ENCODE assay signal across 25 cellular contexts in the genomic region with DNA sequence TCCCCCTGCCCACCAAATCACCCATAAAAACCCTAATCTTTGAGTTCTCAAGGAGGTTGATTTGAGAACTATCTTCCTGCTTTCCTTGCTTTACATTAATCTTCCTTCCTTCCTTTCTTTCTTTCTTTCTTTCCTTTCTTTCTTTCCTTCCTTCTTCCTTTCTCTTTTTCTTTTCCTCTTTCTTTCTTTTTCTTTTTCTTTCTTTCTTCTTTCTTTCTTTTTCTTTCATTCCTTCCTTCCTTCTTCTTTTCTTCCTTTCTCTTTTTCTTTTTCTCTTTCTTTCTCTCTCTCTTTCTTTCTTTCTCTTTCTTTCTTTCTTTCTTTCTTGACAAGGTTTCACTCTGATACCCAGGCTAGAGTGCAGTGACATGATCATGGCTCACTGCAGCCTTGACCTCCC.
"Had no signal": no experiment of that assay in that cellular context is flagged by ENCODE, and none has a peak within 500 bp of the region (broad histone marks: within the 10 kb centered on the region; RNA-seq: fewer than 3 reads in every experiment).

No MANE protein-coding gene starts in this region.

- ATAC-seq: activated CD4-positive, CD25-positive, alpha-beta regulatory T cell treated with anti-CD3 and anti-CD28 coated beads, Interleukin-2, amount 50 U/mL, for 24 hours; activated naive CD4-positive, alpha-beta T cell treated with anti-CD3 and anti-CD28 coated beads, Interleukin-2, amount 50 U/mL, for 72 hours; activated T-cell treated with anti-CD3 and anti-CD28 coated beads, Interleukin-2, amount 50 U/mL, for 4 hours; activated T-helper 17 cell treated with anti-CD3 and anti-CD28 coated beads, Interleukin-2, amount 50 U/mL, for 72 hours; gastroesophageal sphincter; heart right ventricle had no signal

- H3K4me1 Mint-ChIP-seq: activated T-helper 17 cell treated with anti-CD3 and anti-CD28 coated beads, Interleukin-2, amount 50 U/mL, for 72 hours had no signal

- H3K4me2 ChIP-seq: hepatocyte had no signal

- DNase-seq: activated CD4-positive, alpha-beta T cell treated with anti-CD3 and anti-CD28 coated beads for 48 hours; activated CD4-positive, alpha-beta T cell treated with anti-CD3 and anti-CD28 coated beads, Interleukin-2, amount 50 U/mL, for 1 hour; activated CD4-positive, alpha-beta T cell treated with anti-CD3 and anti-CD28 coated beads, Interleukin-2, amount 50 U/mL, for 48 hours; activated CD8-positive, alpha-beta memory T cell treated with anti-CD3 and anti-CD28 coated beads for 24 hours; activated effector memory CD4-positive, alpha-beta T cell treated with Interleukin-2 at 50 U/mL for 16 hours; activated gamma-delta T cell treated with Interleukin-2 at 50 U/mL for 16 hours; activated naive CD4-positive, alpha-beta T cell treated with anti-CD3 and anti-CD28 coated beads for 36 hours; activated naive CD8-positive, alpha-beta T cell treated with anti-CD3 and anti-CD28 coated beads, Interleukin-2, amount 10 ng/mL, durations not matched to agents 7 days and 5 days; activated T-cell treated with anti-CD3 and anti-CD28 coated beads, Interleukin-2, amount 50 U/mL, for 4 hours; amniotic stem cell; anterior cingulate cortex; brain microvascular endothelial cell; cerebellar nuclear complex; colonic mucosa; effector CD8-positive, alpha-beta T cell; esophagus squamous epithelium; foreskin melanocyte; heart right ventricle; T-helper 2 cell had no signal

- H3K27ac Mint-ChIP-seq: activated naive CD4-positive, alpha-beta T cell treated with anti-CD3 and anti-CD28 coated beads for 36 hours; activated naive CD4-positive, alpha-beta T cell treated with anti-CD3 and anti-CD28 coated beads, Interleukin-2, amount 50 U/mL, for 72 hours; activated naive CD8-positive, alpha-beta T cell treated with anti-CD3 and anti-CD28 coated beads, Interleukin-2, amount 10 ng/mL, durations not matched to agents 7 days and 5 days; activated T-helper 17 cell treated with anti-CD3 and anti-CD28 coated beads, Interleukin-2, amount 50 U/mL, for 72 hours had no signal

- H3K36me3 ChIP-seq: brain microvascular endothelial cell, colonic mucosa, esophagus squamous epithelium, gastroesophageal sphincter, heart right ventricle had no signal

- H3K4me1 ChIP-seq: colonic mucosa, esophagus squamous epithelium, gastroesophageal sphincter, heart right ventricle had no signal

- H3K4me3 ChIP-seq: colonic mucosa, esophagus squamous epithelium, gastroesophageal sphincter, heart right ventricle, hepatocyte had no signal

- H3K36me3 Mint-ChIP-seq: activated naive CD4-positive, alpha-beta T cell treated with anti-CD3 and anti-CD28 coated beads, Interleukin-2, amount 50 U/mL, for 72 hours had no signal

- H3K79me2 ChIP-seq: hepatocyte had no signal

- H3K9me3 ChIP-seq: colonic mucosa, esophagus squamous epithelium, gastroesophageal sphincter had no signal

- H3K27me3 ChIP-seq: brain microvascular endothelial cell, colonic mucosa, esophagus squamous epithelium, gastroesophageal sphincter, heart right ventricle, hepatocyte had no signal

- H2AFZ ChIP-seq: hepatocyte had no signal

- H3K4me3 Mint-ChIP-seq: activated naive CD4-positive, alpha-beta T cell treated with anti-CD3 and anti-CD28 coated beads for 36 hours; activated naive CD8-positive, alpha-beta T cell treated with anti-CD3 and anti-CD28 coated beads, Interleukin-2, amount 10 ng/mL, durations not matched to agents 7 days and 5 days; activated T-cell treated with anti-CD3 and anti-CD28 coated beads, Interleukin-2, amount 50 U/mL, for 4 hours; activated T-helper 17 cell treated with anti-CD3 and anti-CD28 coated beads, Interleukin-2, amount 50 U/mL, for 72 hours had no signal

- H3K27ac ChIP-seq: brain microvascular endothelial cell, colonic mucosa, epithelial cell of prostate, esophagus squamous epithelium, gastroesophageal sphincter, heart right ventricle, hepatocyte had no signal
